In genomic region chr6:122610690-122611455, GRCh38 we compare ENCODE assay signal across 8 cellular contexts. TPM values are rescaled to one million over a fixed set of nuclear protein-coding genes. Genes with fewer than 3 reads are reported as not detected.
DNase-seq lines count a peak whose midpoint lies in the region; ATAC-seq and FAIRE-seq lines count a peak whose summit lies in the region.

No MANE protein-coding gene starts in this region.

- peak overlapping the region; percentile 64 for H2AFZ ChIP-seq in mesenchymal stem cell (ENCODE audit: low read depth, low read length)

- H2BK120ac ChIP-seq in mesenchymal stem cell (ENCODE audit: low read depth, low read length): no peak overlapping the region

- H3K79me1 ChIP-seq in mesenchymal stem cell (replicated peaks; ENCODE audit: low read length, poor library complexity, severe bottlenecking): peaks cover 5% of the 10 kb centered on the region

- peak overlapping the region; percentile 76 to 84 for H3K4me3 Mint-ChIP-seq in effector memory CD8-positive, alpha-beta T cell

- peak overlapping the region; percentile 87 to 97 for H3K18ac ChIP-seq in mesenchymal stem cell (ENCODE audit: low read depth in 1 of 2, low read length in 2 of 2)

- H3K27me3 Mint-ChIP-seq in effector memory CD8-positive, alpha-beta T cell: peaks cover 19 to 50% of the 10 kb centered on the region in 2 donors

- H3K27ac ChIP-seq in mesenchymal stem cell (ENCODE audit: low read length, poor library complexity, severe bottlenecking) (peak overlapping the region; percentile 35), substantia nigra (ENCODE audit: low read depth, low read length, poor library complexity, severe bottlenecking) (peak overlapping the region; percentile 10)

- H3K4me2 ChIP-seq in mesenchymal stem cell (ENCODE audit: low read length, poor library complexity, severe bottlenecking): peak overlapping the region; percentile 95

- peak overlapping the region in 1 of 2 experiments; percentile 72 for H2BK12ac ChIP-seq in mesenchymal stem cell (ENCODE audit: low read length in 2 of 2)

- peaks cover 0 to 14% of the 10 kb centered on the region in 2 experiments for H3K27me3 ChIP-seq in mesenchymal stem cell (ENCODE audit: control insufficient read depth in 1 of 2, insufficient read depth in 1 of 2, low read length in 2 of 2)

- peak overlapping the region; percentile 53 for H4K8ac ChIP-seq in mesenchymal stem cell (ENCODE audit: low read length)

- no peaks in the 10 kb centered on the region for H3K36me3 Mint-ChIP-seq in effector memory CD8-positive, alpha-beta T cell (ENCODE audit: insufficient read depth)

- H3K4ac ChIP-seq in mesenchymal stem cell (ENCODE audit: low read depth in 1 of 2, low read length in 2 of 2): peak overlapping the region in 1 of 2 experiments; percentile 85

- WGBS in mesenchymal stem cell: 42% methylated on average over 35 of the region's 42 CpGs

- peak overlapping the region in 1 of 2 experiments; percentile 71 for H3K14ac ChIP-seq in mesenchymal stem cell (ENCODE audit: low read length in 2 of 2)

- H3K23ac ChIP-seq in mesenchymal stem cell (ENCODE audit: low read length in 2 of 2): peak overlapping the region in 1 of 2 experiments; percentile 99

- no peak overlapping the region for H3K27ac Mint-ChIP-seq in effector memory CD8-positive, alpha-beta T cell

- H3K9ac ChIP-seq in ES-I3 (ENCODE audit: low read depth, low read length): peak overlapping the region; percentile 66; the same call in 1 of the 2 replicates
- H3K9ac ChIP-seq in mesenchymal stem cell (ENCODE audit: low read length): peak overlapping the region; percentile 79

- H2AK5ac ChIP-seq in mesenchymal stem cell (ENCODE audit: low read length, severe bottlenecking): no peak overlapping the region

- H3K9me3 Mint-ChIP-seq in effector memory CD8-positive, alpha-beta T cell: peaks cover 5 to 8% of the 10 kb centered on the region in 2 donors

- FAIRE-seq in HTR-8/SVneo (lab: Jason Lieb, UNC): no peak

- peak overlapping the region; percentile 25 for H2BK5ac ChIP-seq in mesenchymal stem cell (ENCODE audit: low read depth, low read length, poor library complexity, severe bottlenecking)

- peak; percentile 25 for ATAC-seq in GM21515 (IDR thresholded peaks at IDR 0.05; ENCODE audit: unreplicated experiment)
- ATAC-seq in effector memory CD8-positive, alpha-beta T cell (replicated peaks): peak; percentile 17

- H2BK15ac ChIP-seq in mesenchymal stem cell (ENCODE audit: low read depth, poor library complexity, severe bottlenecking): peak overlapping the region; percentile 44

- H4K91ac ChIP-seq in mesenchymal stem cell (ENCODE audit: low read length): no peak overlapping the region

- peaks cover 7% of the 10 kb centered on the region in 2 donors for H3K4me1 Mint-ChIP-seq in effector memory CD8-positive, alpha-beta T cell (ENCODE audit: low read depth in 2 of 2)

- DNase-seq in HTR-8/SVneo (ENCODE audit: insufficient read length, low spot score) (peak; percentile 35), SW480 (ENCODE audit: low spot score) (peak; percentile 44), mesenchymal stem cell (peak; percentile 43), substantia nigra (lab: John Stamatoyannopoulos, UW) (peak in 14 of 49 donors; percentile 2 to 85 (median 18)), NCI-H1436 (lab: John Stamatoyannopoulos, UW) (no peak)
- DNase-seq in effector memory CD8-positive, alpha-beta T cell: no peak

- no peaks in the 10 kb centered on the region for H3K4me1 ChIP-seq in ES-I3 (ENCODE audit: insufficient read depth, low read length)
- peaks cover 3% of the 10 kb centered on the region for H3K4me1 ChIP-seq in mesenchymal stem cell (ENCODE audit: control insufficient read depth, insufficient read depth, low read depth, low read length)

- peak overlapping the region; percentile 83 to 94 for H3K4me3 ChIP-seq in mesenchymal stem cell (ENCODE audit: insufficient read depth in 1 of 2, low read depth in 1 of 2, low read length in 2 of 2)

- H3K36me3 ChIP-seq in ES-I3 (ENCODE audit: insufficient read depth, low read length) (peaks cover 2% of the 10 kb centered on the region; the same call in 1 of the 2 replicates), mesenchymal stem cell (ENCODE audit: control insufficient read depth in 1 of 2, insufficient read depth in 2 of 2, low read depth in 1 of 2, low read length in 2 of 2) (no peaks in the 10 kb centered on the region)

- H3K9me3 ChIP-seq in ES-I3 (ENCODE audit: control insufficient read depth, insufficient read depth, low read length) (no peaks in the 10 kb centered on the region; the same call in 1 of the 2 replicates), mesenchymal stem cell (ENCODE audit: control insufficient read depth, low read length) (peaks cover 3% of the 10 kb centered on the region)

RNA-seq across cellular contexts. Expression of gene PKIB, which starts 0.7 kb away (rescaled TPM):
- 38.9 TPM for polyA plus RNA-seq in mesenchymal stem cell (2013, experiment 1 of 2)
- 41.0 TPM for polyA plus RNA-seq in mesenchymal stem cell (2013, experiment 2 of 2)

Comparison
In these comparisons a context has a peak if more than half of its experiments do, and no peak if none do; other contexts are left out.
1. DNase-seq: peak in HTR-8/SVneo (single experiment), SW480 (single experiment) and mesenchymal stem cell (single experiment); none in effector memory CD8-positive, alpha-beta T cell (0 of 3) and NCI-H1436 (single experiment).